In genomic region chr1:24744911-24745710, GRCh38 we compare ENCODE assay signal across 8 cellular contexts. TPM values are rescaled to one million over a fixed set of nuclear protein-coding genes. Genes with fewer than 3 reads are reported as not detected.
DNase-seq lines count a peak whose midpoint lies in the region; ATAC-seq, FAIRE-seq and TF ChIP-seq lines count a peak whose summit lies in the region.

Gene CLIC4, plus strand, starts transcription at chr1:24745447. Its CDS starts 107 bp downstream, at chr1:24745554.

- H3K27me3 ChIP-seq in keratinocyte (ENCODE audit: control insufficient read depth, extremely low read depth, insufficient read depth, low read length), result no peaks in the 10 kb centered on the region

- H3K4me2 ChIP-seq in keratinocyte (ENCODE audit: control insufficient read depth, extremely low read depth, insufficient read depth, low read depth, low read length), result peak within 1 kb of the TSS; percentile 87

- no peak for FAIRE-seq in keratinocyte (lab: Jason Lieb, UNC)

- peak; percentile 95 for DNase-seq in AG08396 (ENCODE audit: low spot score)
- peak; percentile 100 for DNase-seq in NCI-H345 treated with DMSO at 0.1 percent for 48 hours (lab: John Stamatoyannopoulos, UW; ENCODE audit: unreplicated experiment)
- DNase-seq in cerebellar cortex (ENCODE audit: low spot score), result peak; percentile 91
- peak; percentile 96 for DNase-seq in keratinocyte (ENCODE audit: low read depth, low spot score)
- DNase-seq in stimulated activated CD4-positive, alpha-beta T cell treated with anti-CD3 and anti-CD28 coated beads, Interleukin-15, amount 100 ng/mL, for 1 hour (ENCODE audit: low read depth in 1 of 2, low spot score in 1 of 2), result peak; percentile 99

- in situ Hi-C loops in GM18951 (cut with MboI; ENCODE audit: low sequenced_read_pairs, unreplicated experiment), result no loop called here

- peaks cover 21% of the 10 kb centered on the region for H3K4me1 ChIP-seq in keratinocyte (ENCODE audit: control insufficient read depth, extremely low read depth, insufficient read depth, low read length)

- H3K36me3 ChIP-seq in keratinocyte (ENCODE audit: control insufficient read depth in 2 of 2, extremely low read depth in 1 of 2, insufficient read depth in 2 of 2, low read length in 2 of 2), result peaks cover 4 to 7% of the 10 kb centered on the region in 2 experiments

- peak within 1 kb of the TSS; percentile 95 for H3K9ac ChIP-seq in keratinocyte (ENCODE audit: control insufficient read depth, extremely low read depth, insufficient read depth, low read length)

- H3K9me3 ChIP-seq in keratinocyte (ENCODE audit: control insufficient read depth, low read depth, low read length), result no peaks in the 10 kb centered on the region

- dilution Hi-C loops in keratinocyte (cut with MboI; ENCODE audit: extremely low pct_ligation_motif_present, low sequenced_read_pairs), result no loop called here

- TF ChIP-seq POLR2A in GM18951 (IDR thresholded peaks at IDR 0.05; ENCODE audit: extremely low read depth, insufficient read depth, insufficient read length), result peak; percentile 81

- H4K20me1 ChIP-seq in keratinocyte (ENCODE audit: control insufficient read depth, extremely low read depth, insufficient read depth, low read length), result peaks cover 2% of the 10 kb centered on the region

- peaks cover 47% of the 10 kb centered on the region for H3K79me2 ChIP-seq in keratinocyte (ENCODE audit: control insufficient read depth, insufficient read depth, low read length)

- peak in 2 of 3 experiments; percentile 38 to 64 for TF ChIP-seq CTCF in keratinocyte (optimal IDR thresholded peaks at IDR 0.05 in 1 of 3, IDR thresholded peaks at IDR 0.05 in 1 of 3, conservative IDR thresholded peaks at IDR 0.05 in 1 of 3; ENCODE audit: extremely low read depth in 1 of 3, insufficient read depth in 2 of 3, low read length in 3 of 3)

- H3K9me1 ChIP-seq in keratinocyte (ENCODE audit: control insufficient read depth, extremely low read depth, insufficient read depth, low read length), result peaks cover 4% of the 10 kb centered on the region

- H3K27ac ChIP-seq in keratinocyte (ENCODE audit: control insufficient read depth, insufficient read depth, low read length), result peak within 1 kb of the TSS; percentile 97

- peak; percentile 60 for ATAC-seq in HG03196 (IDR thresholded peaks at IDR 0.05; ENCODE audit: unreplicated experiment)
- ATAC-seq in activated CD4-positive, CD25-positive, alpha-beta regulatory T cell treated with anti-CD3 and anti-CD28 coated beads, Interleukin-2, amount 50 U/mL, for 24 hours, result peak; percentile 87 to 92

- H3K4me3 ChIP-seq in keratinocyte (ENCODE audit: control insufficient read depth in 2 of 3, extremely low read depth in 1 of 3, insufficient read depth in 2 of 3, low read depth in 1 of 3, low read length in 3 of 3), result peak within 1 kb of the TSS; percentile 92 to 99 (median 98)

- H2AFZ ChIP-seq in keratinocyte (ENCODE audit: control insufficient read depth, low read length), result peak within 1 kb of the TSS; percentile 80

RNA-seq across cellular contexts. Expression of gene CLIC4, which starts in this region (rescaled TPM):
- polyA plus RNA-seq in keratinocyte, result 105 to 130 TPM (median 118 TPM) in 3 replicates
- 69.7 TPM for polyA plus RNA-seq in keratinocyte (2011; ENCODE audit: low read depth)
- polyA plus RNA-seq in keratinocyte (2011; cell fraction: cytosol; rRNA removed), result 128 and 253 TPM in 2 replicates
- polyA plus RNA-seq in keratinocyte (2011; cell fraction: nucleus; rRNA removed), result 123 and 148 TPM in 2 replicates
- 84.7 and 128 TPM in 2 replicates for polyA plus RNA-seq in keratinocyte (2012; ENCODE audit: low replicate concordance)
- polyA minus RNA-seq in keratinocyte, result 20.3 to 93.1 TPM (median 67.2 TPM) in 3 replicates
- 163 TPM for polyA minus RNA-seq in keratinocyte (2011; cell fraction: cytosol; rRNA and poly(A)+ RNA removed)
- polyA minus RNA-seq in keratinocyte (2011; cell fraction: nucleus; rRNA and poly(A)+ RNA removed), result 80.9 and 173 TPM in 2 replicates

Comparison
In these comparisons a context has a peak if more than half of its experiments do, and no peak if none do; other contexts are left out.
1. Peak in every context shown above with its lines: DNase-seq, ATAC-seq, H3K4me3 ChIP-seq and H3K27ac ChIP-seq.